In the genomic region with DNA sequence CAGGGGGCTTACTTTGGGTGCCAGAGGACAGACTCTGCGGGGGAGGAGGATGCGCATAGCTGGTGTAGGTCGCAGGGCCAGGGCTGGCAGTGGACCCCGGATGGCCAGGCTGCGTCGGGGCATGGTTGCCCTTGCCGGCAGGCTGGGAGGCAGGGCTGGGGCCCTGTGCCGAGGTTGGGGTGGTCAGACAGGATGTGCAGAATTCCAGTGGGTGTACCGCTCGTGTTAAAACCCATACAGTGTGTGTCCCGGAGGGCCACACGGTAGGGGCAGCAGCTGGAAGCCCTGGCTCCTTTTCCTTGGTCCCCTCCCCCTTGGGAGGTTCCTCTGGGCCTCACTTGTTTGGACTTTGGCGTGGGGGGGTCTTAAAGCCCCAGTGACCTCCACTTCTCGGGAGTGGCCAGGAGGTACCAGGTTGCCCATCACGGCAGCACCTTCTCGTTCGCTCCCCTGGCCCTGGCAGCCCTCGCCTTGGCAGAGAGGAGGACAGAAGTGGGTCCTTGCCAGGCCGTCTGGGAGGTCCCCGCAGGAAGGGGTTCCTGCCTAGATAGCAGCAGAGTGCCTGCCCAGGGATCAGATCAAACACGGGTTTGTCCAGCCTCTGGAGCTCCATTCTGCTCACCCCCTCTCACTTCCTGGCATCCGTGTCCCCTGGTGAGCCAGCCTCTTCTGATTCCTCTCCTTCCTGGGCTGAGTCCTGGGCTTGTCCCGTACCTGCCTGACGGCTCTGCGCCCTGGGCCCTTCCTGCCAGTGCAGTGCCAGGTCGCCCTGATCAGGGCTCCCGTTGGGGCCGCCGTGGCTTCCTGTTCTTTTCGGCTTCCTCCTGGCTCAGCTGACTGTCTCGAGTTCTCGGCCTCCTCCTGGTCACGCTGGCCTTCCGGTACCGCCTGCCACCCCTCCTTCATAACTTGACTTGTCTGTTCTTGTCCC, we compare ENCODE assay signal across 13 cellular contexts. TPM values are rescaled to one million over a fixed set of nuclear protein-coding genes. Genes with fewer than 3 reads are reported as not detected.
DNase-seq lines count a peak whose midpoint lies in the region; ATAC-seq and TF ChIP-seq lines count a peak whose summit lies in the region.
"Had no signal": no experiment of that assay in that cellular context is flagged by ENCODE, and none has a peak within 500 bp of the region (broad histone marks: within the 10 kb centered on the region; RNA-seq: fewer than 3 reads in every experiment).

No MANE protein-coding gene starts in this region.

- H3K4me3 ChIP-seq in HL-60 (replicated peaks; ENCODE audit: insufficient read depth, low read length) (no peak overlapping the region), ascending aorta (peak overlapping the region in 1 of 2 donors; percentile 31), skeletal muscle tissue (ENCODE audit: low read length in 3 of 3) (peak overlapping the region in 1 of 3 donors; percentile 52)
- H3K4me3 ChIP-seq: cardiac muscle cell had no signal

- H3K27ac ChIP-seq in HL-60 (replicated peaks) (peak overlapping the region; percentile 70), ascending aorta (peak overlapping the region; percentile 27 to 41), skeletal muscle tissue (ENCODE audit: low read depth, low read length) (peak overlapping the region; percentile 31)
- H3K27ac ChIP-seq: cardiac muscle cell, VCaP had no signal

- no peaks in the 10 kb centered on the region for H3K36me3 ChIP-seq in ascending aorta
- no peaks in the 10 kb centered on the region for H3K36me3 ChIP-seq in skeletal muscle tissue (ENCODE audit: control insufficient read depth in 3 of 3, insufficient read depth in 3 of 3, low read length in 3 of 3)
- H3K36me3 ChIP-seq: cardiac muscle cell had no signal

- peak overlapping the region in 1 of 3 donors; percentile 2 for H3K9ac ChIP-seq in skeletal muscle tissue (ENCODE audit: low read depth in 1 of 3, low read length in 3 of 3)

- intact Hi-C loops in ascending aorta (cut with DNase I), result no loop called here

- H3K27me3 ChIP-seq in HL-60 (ENCODE audit: insufficient read depth, poor library complexity, severe bottlenecking), result no peaks in the 10 kb centered on the region
- H3K27me3 ChIP-seq in ascending aorta, result no peaks in the 10 kb centered on the region
- no peaks in the 10 kb centered on the region for H3K27me3 ChIP-seq in skeletal muscle tissue (ENCODE audit: control insufficient read depth in 3 of 3, insufficient read depth in 3 of 3, low read length in 3 of 3)
- H3K27me3 ChIP-seq: cardiac muscle cell had no signal

- DNase-seq in HL-60 (ENCODE audit: low read depth in 1 of 2, low spot score in 1 of 2) (peak; percentile 37 to 56), ascending aorta (ENCODE audit: low spot score in 2 of 2) (no peak), kidney tubule cell (ENCODE audit: low spot score) (peak; percentile 53), GOT3 (lab: John Stamatoyannopoulos, UW) (no peak), NAMALWA (ENCODE audit: low spot score) (no peak), HuH-7.5 (ENCODE audit: low spot score) (no peak)
- DNase-seq: EL; NCI-H446; stimulated activated CD4-positive, alpha-beta T cell treated with anti-CD3 and anti-CD28 coated beads, Interleukin-4, amount 100 ng/mL, for 4 hours had no signal

- no peak for ATAC-seq in GM21423 (IDR thresholded peaks at IDR 0.05; ENCODE audit: unreplicated experiment)

- H3K9me3 ChIP-seq in ascending aorta, result no peaks in the 10 kb centered on the region
- H3K9me3 ChIP-seq in skeletal muscle tissue (ENCODE audit: control insufficient read depth in 3 of 3, low read length in 3 of 3), result no peaks in the 10 kb centered on the region

- TF ChIP-seq CTCF in HL-60 (IDR thresholded peaks at IDR 0.05; ENCODE audit: insufficient read depth, low read length) (no peak), ascending aorta (IDR thresholded peaks at IDR 0.05) (no peak)

- peaks cover 4 to 17% of the 10 kb centered on the region in 2 donors for H3K4me1 ChIP-seq in ascending aorta
- H3K4me1 ChIP-seq in skeletal muscle tissue (ENCODE audit: control insufficient read depth in 3 of 3, insufficient read depth in 3 of 3, low read length in 3 of 3), result peaks cover 17 to 26% (median 17%) of the 10 kb centered on the region in 3 donors

RNA-seq across cellular contexts. Expression of a gene that starts 56.7 kb away (rescaled TPM):
- total RNA-seq in ascending aorta (2.2 TPM), skeletal muscle tissue (0.52 TPM)

Comparison
In these comparisons a context has a peak if more than half of its experiments do, and no peak if none do; other contexts are left out.
1. DNase-seq: peak in HL-60 (2 of 2) and kidney tubule cell (single experiment); none in ascending aorta (0 of 2), GOT3 (single experiment), NAMALWA (single experiment) and HuH-7.5 (single experiment).
2. Peak in every context shown above with its lines, with median percentiles within 50 percentile points of each other: H3K27ac ChIP-seq.